In genomic region chr2:2942906-2943305, GRCh38 we compare ENCODE assay signal across 38 cellular contexts.
"Had no signal": no experiment of that assay in that cellular context is flagged by ENCODE, and none has a peak within 500 bp of the region (broad histone marks: within the 10 kb centered on the region; RNA-seq: fewer than 3 reads in every experiment).

No MANE protein-coding gene starts in this region.

- H3K27ac ChIP-seq: ascending aorta, cardiac muscle cell, WERI-Rb-1 had no signal

- H3K4me3 Mint-ChIP-seq: activated CD4-positive, alpha-beta memory T cell treated with anti-CD3 and anti-CD28 coated beads, Interleukin-2, amount 10 ng/mL, durations not matched to agents 7 days and 5 days; activated CD4-positive, alpha-beta T cell treated with anti-CD3 and anti-CD28 coated beads for 36 hours; activated CD4-positive, alpha-beta T cell treated with anti-CD3 and anti-CD28 coated beads, Interleukin-2, amount 10 ng/mL, durations not matched to agents 7 days and 5 days; activated CD8-positive, alpha-beta memory T cell treated with anti-CD3 and anti-CD28 coated beads, Interleukin-2, amount 10 ng/mL, durations not matched to agents 7 days and 5 days; activated CD8-positive, alpha-beta T cell treated with anti-CD3 and anti-CD28 coated beads, Interleukin-2, amount 10 ng/mL, durations not matched to agents 7 days and 5 days; activated naive CD4-positive, alpha-beta T cell treated with anti-CD3 and anti-CD28 coated beads, Interleukin-2, amount 10 ng/mL, durations not matched to agents 7 days and 5 days; activated naive CD4-positive, alpha-beta T cell treated with anti-CD3 and anti-CD28 coated beads, Interleukin-2, amount 50 U/mL, for 24 hours; activated naive CD8-positive, alpha-beta T cell; activated naive CD8-positive, alpha-beta T cell treated with anti-CD3 and anti-CD28 coated beads, Interleukin-2, amount 10 ng/mL, durations not matched to agents 7 days and 5 days; activated naive CD8-positive, alpha-beta T cell treated with anti-CD3 and anti-CD28 coated beads, Interleukin-2, amount 50 U/mL, for 24 hours; activated T-cell treated with anti-CD3 and anti-CD28 coated beads, Interleukin-2, amount 50 U/mL, for 24 hours; brain; central memory CD8-positive, alpha-beta T cell; T-helper 1 cell treated with Interleukin-12 subunit alpha and Interleukin-12 subunit beta and Interleukin-4 antibody, amounts not matched to agents 30 μg/mL and 1 μg/mL, for 36 hours; T-helper 2 cell treated with Interferon-gamma antibody and Interleukin-4, amounts not matched to agents 5 μg/mL and 100 μg/mL, for 36 hours; WTC11 had no signal

- H3K9me3 Mint-ChIP-seq: activated CD4-positive, alpha-beta T cell treated with anti-CD3 and anti-CD28 coated beads, Interleukin-2, amount 10 ng/mL, durations not matched to agents 7 days and 5 days; central memory CD8-positive, alpha-beta T cell; T-helper 1 cell treated with Interleukin-12 subunit alpha and Interleukin-12 subunit beta and Interleukin-4 antibody, amounts not matched to agents 30 μg/mL and 1 μg/mL, for 36 hours had no signal

- H3K9me3 ChIP-seq: ascending aorta had no signal

- H3K4me3 ChIP-seq: ascending aorta, cardiac muscle cell had no signal

- H3K27me3 Mint-ChIP-seq: activated CD4-positive, alpha-beta memory T cell treated with anti-CD3 and anti-CD28 coated beads, Interleukin-2, amount 10 ng/mL, durations not matched to agents 7 days and 5 days; activated CD4-positive, alpha-beta T cell treated with anti-CD3 and anti-CD28 coated beads, Interleukin-2, amount 10 ng/mL, durations not matched to agents 7 days and 5 days; activated CD8-positive, alpha-beta memory T cell treated with anti-CD3 and anti-CD28 coated beads, Interleukin-2, amount 10 ng/mL, durations not matched to agents 7 days and 5 days; activated naive CD4-positive, alpha-beta T cell treated with anti-CD3 and anti-CD28 coated beads, Interleukin-2, amount 10 ng/mL, durations not matched to agents 7 days and 5 days; activated naive CD8-positive, alpha-beta T cell treated with anti-CD3 and anti-CD28 coated beads, Interleukin-2, amount 10 ng/mL, durations not matched to agents 7 days and 5 days; activated naive CD8-positive, alpha-beta T cell treated with anti-CD3 and anti-CD28 coated beads, Interleukin-2, amount 50 U/mL, for 24 hours; central memory CD8-positive, alpha-beta T cell had no signal

- H3K36me3 Mint-ChIP-seq: activated CD8-positive, alpha-beta memory T cell treated with anti-CD3 and anti-CD28 coated beads, Interleukin-2, amount 10 ng/mL, durations not matched to agents 7 days and 5 days; activated naive CD4-positive, alpha-beta T cell treated with anti-CD3 and anti-CD28 coated beads, Interleukin-2, amount 10 ng/mL, durations not matched to agents 7 days and 5 days; activated naive CD8-positive, alpha-beta T cell treated with anti-CD3 and anti-CD28 coated beads, Interleukin-2, amount 10 ng/mL, durations not matched to agents 7 days and 5 days; brain had no signal

- H3K27me3 ChIP-seq: ascending aorta, cardiac muscle cell had no signal

- H3K27ac Mint-ChIP-seq: activated CD4-positive, alpha-beta memory T cell treated with anti-CD3 and anti-CD28 coated beads, Interleukin-2, amount 10 ng/mL, durations not matched to agents 7 days and 5 days; activated CD4-positive, alpha-beta T cell treated with anti-CD3 and anti-CD28 coated beads for 36 hours; activated CD4-positive, alpha-beta T cell treated with anti-CD3 and anti-CD28 coated beads, Interleukin-2, amount 10 ng/mL, durations not matched to agents 7 days and 5 days; activated CD8-positive, alpha-beta memory T cell treated with anti-CD3 and anti-CD28 coated beads, Interleukin-2, amount 10 ng/mL, durations not matched to agents 7 days and 5 days; activated CD8-positive, alpha-beta T cell treated with anti-CD3 and anti-CD28 coated beads, Interleukin-2, amount 10 ng/mL, durations not matched to agents 7 days and 5 days; activated naive CD4-positive, alpha-beta T cell treated with anti-CD3 and anti-CD28 coated beads, Interleukin-2, amount 10 ng/mL, durations not matched to agents 7 days and 5 days; activated naive CD4-positive, alpha-beta T cell treated with anti-CD3 and anti-CD28 coated beads, Interleukin-2, amount 50 U/mL, for 24 hours; activated naive CD8-positive, alpha-beta T cell; activated naive CD8-positive, alpha-beta T cell treated with anti-CD3 and anti-CD28 coated beads, Interleukin-2, amount 10 ng/mL, durations not matched to agents 7 days and 5 days; activated naive CD8-positive, alpha-beta T cell treated with anti-CD3 and anti-CD28 coated beads, Interleukin-2, amount 50 U/mL, for 24 hours; activated T-cell treated with anti-CD3 and anti-CD28 coated beads, Interleukin-2, amount 50 U/mL, for 24 hours; activated T-helper 2 cell treated with anti-CD3 and anti-CD28 coated beads, Interferon-gamma antibody, Interleukin-2, Interleukin-4, amounts not matched to agents 10 μg/mL and 5 μg/mL and 100 μg/mL, durations not matched to agents 14 hours and 24 hours and 36 hours; T-helper 1 cell treated with Interleukin-12 subunit alpha and Interleukin-12 subunit beta and Interleukin-4 antibody, amounts not matched to agents 30 μg/mL and 1 μg/mL, for 36 hours; T-helper 2 cell treated with Interferon-gamma antibody and Interleukin-4, amounts not matched to agents 5 μg/mL and 100 μg/mL, for 36 hours; WTC11 had no signal

- DNase-seq: activated CD4-positive, alpha-beta memory T cell treated with anti-CD3 and anti-CD28 coated beads, Interleukin-2, amount 10 ng/mL, durations not matched to agents 7 days and 5 days; activated CD4-positive, alpha-beta T cell treated with anti-CD3 and anti-CD28 coated beads for 1 hour; activated CD4-positive, alpha-beta T cell treated with anti-CD3 and anti-CD28 coated beads for 36 hours; activated CD4-positive, alpha-beta T cell treated with anti-CD3 and anti-CD28 coated beads for 48 hours; activated CD4-positive, alpha-beta T cell treated with anti-CD3 and anti-CD28 coated beads, Interleukin-2, amount 10 ng/mL, durations not matched to agents 7 days and 5 days; activated CD4-positive, alpha-beta T cell treated with anti-CD3 and anti-CD28 coated beads, Interleukin-2, amount 50 U/mL, for 48 hours; activated CD4-positive, CD25-positive, alpha-beta regulatory T cell; activated CD8-positive, alpha-beta memory T cell treated with anti-CD3 and anti-CD28 coated beads for 24 hours; activated CD8-positive, alpha-beta memory T cell treated with anti-CD3 and anti-CD28 coated beads, Interleukin-2, amount 10 ng/mL, durations not matched to agents 7 days and 5 days; activated CD8-positive, alpha-beta memory T cell treated with anti-CD3 and anti-CD28 coated beads, Interleukin-2, amount 50 U/mL, for 48 hours; activated CD8-positive, alpha-beta T cell treated with anti-CD3 and anti-CD28 coated beads, Interleukin-2, amount 10 ng/mL, durations not matched to agents 7 days and 5 days; activated effector memory CD4-positive, alpha-beta T cell treated with Interleukin-2 at 50 U/mL for 16 hours; activated gamma-delta T cell; activated naive CD4-positive, alpha-beta T cell treated with anti-CD3 and anti-CD28 coated beads, Interleukin-2, amount 10 ng/mL, durations not matched to agents 7 days and 5 days; activated naive CD4-positive, alpha-beta T cell treated with Interleukin-2 at 50 U/mL for 16 hours; activated naive CD8-positive, alpha-beta T cell treated with anti-CD3 and anti-CD28 coated beads, Interleukin-2, amount 10 ng/mL, durations not matched to agents 7 days and 5 days; activated naive CD8-positive, alpha-beta T cell treated with anti-CD3 and anti-CD28 coated beads, Interleukin-2, amount 50 U/mL, for 24 hours; activated T-cell treated with anti-CD3 and anti-CD28 coated beads, Interleukin-2, amount 50 U/mL, for 24 hours; activated T-cell treated with anti-CD3 and anti-CD28 coated beads, Interleukin-2, amount 50 U/mL, for 48 hours; amygdala; anterior cingulate cortex; T-helper 1 cell; T-helper 2 cell; T-helper 9 cell; WERI-Rb-1 had no signal

- FAIRE-seq: bronchial epithelial cell, TTC549 had no signal

- H3K4me1 ChIP-seq: ascending aorta had no signal

- ATAC-seq: activated CD4-positive, alpha-beta T cell treated with anti-CD3 and anti-CD28 coated beads for 36 hours; activated CD4-positive, CD25-positive, alpha-beta regulatory T cell treated with anti-CD3 and anti-CD28 coated beads, Interleukin-2, amount 50 U/mL, for 24 hours; activated CD8-positive, alpha-beta memory T cell treated with anti-CD3 and anti-CD28 coated beads, Interleukin-2, amount 10 ng/mL, durations not matched to agents 7 days and 5 days; activated CD8-positive, alpha-beta T cell treated with anti-CD3 and anti-CD28 coated beads, Interleukin-2, amount 10 ng/mL, durations not matched to agents 7 days and 5 days; activated naive CD8-positive, alpha-beta T cell treated with anti-CD3 and anti-CD28 coated beads, Interleukin-2, amount 50 U/mL, for 24 hours; WTC11 had no signal

- H3K36me3 ChIP-seq: ascending aorta, cardiac muscle cell, WERI-Rb-1 had no signal

- H3K4me1 Mint-ChIP-seq: activated CD4-positive, alpha-beta memory T cell treated with anti-CD3 and anti-CD28 coated beads, Interleukin-2, amount 10 ng/mL, durations not matched to agents 7 days and 5 days; activated CD4-positive, alpha-beta T cell treated with anti-CD3 and anti-CD28 coated beads for 36 hours; activated CD4-positive, alpha-beta T cell treated with anti-CD3 and anti-CD28 coated beads, Interleukin-2, amount 10 ng/mL, durations not matched to agents 7 days and 5 days; activated CD8-positive, alpha-beta memory T cell treated with anti-CD3 and anti-CD28 coated beads, Interleukin-2, amount 10 ng/mL, durations not matched to agents 7 days and 5 days; activated naive CD4-positive, alpha-beta T cell treated with anti-CD3 and anti-CD28 coated beads, Interleukin-2, amount 10 ng/mL, durations not matched to agents 7 days and 5 days; activated naive CD4-positive, alpha-beta T cell treated with anti-CD3 and anti-CD28 coated beads, Interleukin-2, amount 50 U/mL, for 24 hours; activated naive CD8-positive, alpha-beta T cell treated with anti-CD3 and anti-CD28 coated beads, Interleukin-2, amount 10 ng/mL, durations not matched to agents 7 days and 5 days; activated naive CD8-positive, alpha-beta T cell treated with anti-CD3 and anti-CD28 coated beads, Interleukin-2, amount 50 U/mL, for 24 hours; central memory CD8-positive, alpha-beta T cell had no signal
